22 cellular contexts compared by ENCODE assay signal in the genomic region with DNA sequence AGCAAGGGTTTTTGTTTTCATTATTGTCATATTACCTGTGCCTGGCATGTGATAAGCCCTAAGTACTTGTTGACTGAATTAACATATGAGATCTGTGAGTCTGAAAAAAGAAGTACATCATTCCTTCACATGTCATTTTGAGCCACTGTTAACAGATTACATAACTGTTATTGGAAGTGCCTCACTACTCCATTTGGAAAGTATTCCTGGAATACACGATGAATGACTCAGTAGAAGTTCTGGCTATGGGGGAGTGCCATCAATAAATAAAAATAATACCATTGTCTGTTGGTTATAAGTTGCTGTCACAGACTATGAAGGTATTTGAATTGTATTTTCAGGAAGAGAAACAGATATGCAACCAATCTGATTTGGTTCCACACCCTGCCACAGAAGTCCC. TPM values are rescaled to one million over a fixed set of nuclear protein-coding genes. Genes with fewer than 3 reads are reported as not detected.
DNase-seq lines count a peak whose midpoint lies in the region; TF ChIP-seq lines count a peak whose summit lies in the region.
"Had no signal": no experiment of that assay in that cellular context is flagged by ENCODE, and none has a peak within 500 bp of the region (broad histone marks: within the 10 kb centered on the region; RNA-seq: fewer than 3 reads in every experiment).

No MANE protein-coding gene starts in this region.

- H2AFZ ChIP-seq in neural progenitor cell (replicated peaks), result no peak overlapping the region

- H3K27me3 ChIP-seq in skeletal muscle tissue (ENCODE audit: control insufficient read depth in 3 of 3, insufficient read depth in 3 of 3, low read length in 3 of 3) (no peaks in the 10 kb centered on the region), neural progenitor cell (no peaks in the 10 kb centered on the region)
- H3K27me3 ChIP-seq: SJSA1 had no signal

- TF ChIP-seq CTCF in HFFc6 (IDR thresholded peaks at IDR 0.05) (no peak), fibroblast of villous mesenchyme (IDR thresholded peaks at IDR 0.05; ENCODE audit: insufficient read depth, low read depth, low read length) (no peak), neural progenitor cell (IDR thresholded peaks at IDR 0.05) (no peak)

- H3K4me3 ChIP-seq in fibroblast of villous mesenchyme (ENCODE audit: low read depth, low read length) (no peak overlapping the region), skeletal muscle tissue (ENCODE audit: low read length in 3 of 3) (no peak overlapping the region), neural progenitor cell (no peak overlapping the region)
- H3K4me3 ChIP-seq: SJSA1, smooth muscle cell had no signal

- H3K27ac ChIP-seq in skeletal muscle tissue (ENCODE audit: low read depth, low read length) (peak overlapping the region; percentile 88), neural progenitor cell (no peak overlapping the region)
- H3K27ac ChIP-seq: epithelial cell of prostate, SJSA1 had no signal

- H3K9me3 ChIP-seq in skeletal muscle tissue (ENCODE audit: control insufficient read depth in 3 of 3, low read length in 3 of 3) (no peaks in the 10 kb centered on the region), neural progenitor cell (ENCODE audit: low read depth) (no peaks in the 10 kb centered on the region)
- H3K9me3 ChIP-seq: SJSA1 had no signal

- no peak overlapping the region for H3K4me2 ChIP-seq in neural progenitor cell
- H3K4me2 ChIP-seq: smooth muscle cell had no signal

- H3K36me3 Mint-ChIP-seq in HFFc6 (ENCODE audit: low read depth) (no peaks in the 10 kb centered on the region), neural progenitor cell (no peaks in the 10 kb centered on the region)
- H3K36me3 Mint-ChIP-seq in activated CD4-positive, alpha-beta memory T cell treated with anti-CD3 and anti-CD28 coated beads, Interleukin-2, amount 10 ng/mL, durations not matched to agents 7 days and 5 days (ENCODE audit: low read depth), result no peaks in the 10 kb centered on the region
- H3K36me3 Mint-ChIP-seq: activated naive CD8-positive, alpha-beta T cell treated with anti-CD3 and anti-CD28 coated beads, Interleukin-2, amount 10 ng/mL, durations not matched to agents 7 days and 5 days; type B pancreatic cell had no signal

- peaks cover 0 to 5% (median 0%) of the 10 kb centered on the region in 3 donors for H3K36me3 ChIP-seq in skeletal muscle tissue (ENCODE audit: control insufficient read depth in 3 of 3, insufficient read depth in 3 of 3, low read length in 3 of 3)
- peaks cover 6% of the 10 kb centered on the region for H3K36me3 ChIP-seq in neural progenitor cell
- H3K36me3 ChIP-seq: SJSA1 had no signal

- peaks cover 19 to 29% (median 22%) of the 10 kb centered on the region in 3 donors for H3K4me1 ChIP-seq in skeletal muscle tissue (ENCODE audit: control insufficient read depth in 3 of 3, insufficient read depth in 3 of 3, low read length in 3 of 3)
- H3K4me1 ChIP-seq in neural progenitor cell, result no peaks in the 10 kb centered on the region

- POLR2A ChIA-PET in activated CD4-positive, alpha-beta memory T cell treated with anti-CD3 and anti-CD28 coated beads, Interleukin-2, amount 10 ng/mL, durations not matched to agents 7 days and 5 days (lab: Charles Lee), result no interaction called here

- no peak overlapping the region for H3K27ac Mint-ChIP-seq in HFFc6
- H3K27ac Mint-ChIP-seq in activated CD4-positive, alpha-beta memory T cell treated with anti-CD3 and anti-CD28 coated beads, Interleukin-2, amount 10 ng/mL, durations not matched to agents 7 days and 5 days, result no peak overlapping the region
- no peak overlapping the region for H3K27ac Mint-ChIP-seq in neural progenitor cell
- H3K27ac Mint-ChIP-seq: activated CD4-positive, alpha-beta T cell treated with anti-CD3 and anti-CD28 coated beads, Interleukin-2, amount 10 ng/mL, durations not matched to agents 24 days and 14 days; activated naive CD8-positive, alpha-beta T cell treated with anti-CD3 and anti-CD28 coated beads, Interleukin-2, amount 10 ng/mL, durations not matched to agents 7 days and 5 days; activated T-helper 17 cell treated with anti-CD3 and anti-CD28 coated beads, Interleukin-2, amount 50 U/mL, for 72 hours; progenitor cell of endocrine pancreas; stimulated activated naive CD8-positive, alpha-beta T cell treated with anti-CD3 and anti-CD28 coated beads, Interleukin-15, Interleukin-2, amounts not matched to agents 100 ng/mL and 50 ng/mL, for 24 hours; T-helper 17 cell; type B pancreatic cell had no signal

- H3K4me3 Mint-ChIP-seq in HFFc6 (no peak overlapping the region), neural progenitor cell (no peak overlapping the region)
- no peak overlapping the region for H3K4me3 Mint-ChIP-seq in activated CD4-positive, alpha-beta memory T cell treated with anti-CD3 and anti-CD28 coated beads, Interleukin-2, amount 10 ng/mL, durations not matched to agents 7 days and 5 days
- H3K4me3 Mint-ChIP-seq: activated CD4-positive, alpha-beta T cell treated with anti-CD3 and anti-CD28 coated beads, Interleukin-2, amount 10 ng/mL, durations not matched to agents 24 days and 14 days; activated naive CD8-positive, alpha-beta T cell treated with anti-CD3 and anti-CD28 coated beads, Interleukin-2, amount 10 ng/mL, durations not matched to agents 7 days and 5 days; activated T-helper 17 cell treated with anti-CD3 and anti-CD28 coated beads, Interleukin-2, amount 50 U/mL, for 72 hours; stimulated activated naive CD8-positive, alpha-beta T cell treated with anti-CD3 and anti-CD28 coated beads, Interleukin-15, Interleukin-2, amounts not matched to agents 100 ng/mL and 50 ng/mL, for 24 hours; T-helper 17 cell; type B pancreatic cell had no signal

- peak overlapping the region in 1 of 3 donors; percentile 27 for H3K9ac ChIP-seq in skeletal muscle tissue (ENCODE audit: low read depth in 1 of 3, low read length in 3 of 3)
- H3K9ac ChIP-seq in neural progenitor cell, result no peak overlapping the region

- H3K79me2 ChIP-seq in neural progenitor cell (ENCODE audit: low read depth), result no peaks in the 10 kb centered on the region

- no peaks in the 10 kb centered on the region for H3F3A ChIP-seq in neural progenitor cell (ENCODE audit: low read depth)

- H3K9me3 Mint-ChIP-seq in HFFc6 (no peaks in the 10 kb centered on the region), neural progenitor cell (no peaks in the 10 kb centered on the region)
- no peaks in the 10 kb centered on the region for H3K9me3 Mint-ChIP-seq in activated CD4-positive, alpha-beta memory T cell treated with anti-CD3 and anti-CD28 coated beads, Interleukin-2, amount 10 ng/mL, durations not matched to agents 7 days and 5 days
- H3K9me3 Mint-ChIP-seq: activated CD4-positive, alpha-beta T cell treated with anti-CD3 and anti-CD28 coated beads, Interleukin-2, amount 10 ng/mL, durations not matched to agents 24 days and 14 days; activated naive CD8-positive, alpha-beta T cell treated with anti-CD3 and anti-CD28 coated beads, Interleukin-2, amount 10 ng/mL, durations not matched to agents 7 days and 5 days; activated T-helper 17 cell treated with anti-CD3 and anti-CD28 coated beads, Interleukin-2, amount 50 U/mL, for 72 hours; stimulated activated naive CD8-positive, alpha-beta T cell treated with anti-CD3 and anti-CD28 coated beads, Interleukin-15, Interleukin-2, amounts not matched to agents 100 ng/mL and 50 ng/mL, for 24 hours; type B pancreatic cell had no signal

- H3K4me1 Mint-ChIP-seq in HFFc6 (ENCODE audit: low read depth), result peaks cover 10% of the 10 kb centered on the region
- H3K4me1 Mint-ChIP-seq in activated CD4-positive, alpha-beta memory T cell treated with anti-CD3 and anti-CD28 coated beads, Interleukin-2, amount 10 ng/mL, durations not matched to agents 7 days and 5 days, result no peaks in the 10 kb centered on the region
- H3K4me1 Mint-ChIP-seq in neural progenitor cell, result no peaks in the 10 kb centered on the region
- H3K4me1 Mint-ChIP-seq: activated CD4-positive, alpha-beta T cell treated with anti-CD3 and anti-CD28 coated beads, Interleukin-2, amount 10 ng/mL, durations not matched to agents 24 days and 14 days; activated naive CD8-positive, alpha-beta T cell treated with anti-CD3 and anti-CD28 coated beads, Interleukin-2, amount 10 ng/mL, durations not matched to agents 7 days and 5 days; activated T-helper 17 cell treated with anti-CD3 and anti-CD28 coated beads, Interleukin-2, amount 50 U/mL, for 72 hours; T-helper 17 cell had no signal

- no peaks in the 10 kb centered on the region for H4K20me1 ChIP-seq in neural progenitor cell (ENCODE audit: low read depth)

- DNase-seq in CD1c-positive myeloid dendritic cell (ENCODE audit: extremely low spot score) (peak; percentile 28), HFFc6 (peak; percentile 28), fibroblast of villous mesenchyme (ENCODE audit: low read depth) (peak; percentile 30), NCI-H1930 (lab: John Stamatoyannopoulos, UW) (no peak), neural progenitor cell (ENCODE audit: low spot score) (no peak)
- no peak for DNase-seq in activated CD4-positive, alpha-beta memory T cell treated with anti-CD3 and anti-CD28 coated beads, Interleukin-2, amount 10 ng/mL, durations not matched to agents 7 days and 5 days
- DNase-seq: activated naive CD8-positive, alpha-beta T cell treated with anti-CD3 and anti-CD28 coated beads, Interleukin-2, amount 10 ng/mL, durations not matched to agents 7 days and 5 days; C1 segment of cervical spinal cord; H7; NCI-H1694 treated with DMSO at 0.1 percent for 48 hours; NCI-H2227 treated with DMSO at 0.1 percent for 48 hours; stimulated activated CD4-positive, alpha-beta T cell treated with anti-CD3 and anti-CD28 coated beads, Interleukin-4, amount 100 ng/mL, for 24 hours; T-helper 17 cell had no signal

- CTCF ChIA-PET in activated CD4-positive, alpha-beta memory T cell treated with anti-CD3 and anti-CD28 coated beads, Interleukin-2, amount 10 ng/mL, durations not matched to agents 7 days and 5 days (lab: Charles Lee), result no interaction called here

- H3K27me3 Mint-ChIP-seq in HFFc6 (ENCODE audit: insufficient read depth), result peaks cover 2% of the 10 kb centered on the region; the same call in 1 of the 2 replicates
- peaks cover 2% of the 10 kb centered on the region for H3K27me3 Mint-ChIP-seq in activated CD4-positive, alpha-beta memory T cell treated with anti-CD3 and anti-CD28 coated beads, Interleukin-2, amount 10 ng/mL, durations not matched to agents 7 days and 5 days
- H3K27me3 Mint-ChIP-seq in neural progenitor cell (ENCODE audit: insufficient read depth, low read depth), result no peaks in the 10 kb centered on the region
- H3K27me3 Mint-ChIP-seq: activated T-helper 17 cell treated with anti-CD3 and anti-CD28 coated beads, Interleukin-2, amount 50 U/mL, for 72 hours; progenitor cell of endocrine pancreas; stimulated activated naive CD8-positive, alpha-beta T cell treated with anti-CD3 and anti-CD28 coated beads, Interleukin-15, Interleukin-2, amounts not matched to agents 100 ng/mL and 50 ng/mL, for 24 hours; T-helper 17 cell; type B pancreatic cell had no signal

RNA-seq across cellular contexts. Expression of gene NIPSNAP3B, which starts 12.9 kb away (rescaled TPM):
- total RNA-seq in HFFc6 (2021; fragmentation: NEBNext Ultra II Directional; extraction: Animal tissue kit (Norgen Biotek cat#: 25700)), result under 1 TPM; 0.19 to 0.68 (median 0.40) TPM
- 0.97 and 1.3 TPM in 2 replicates for total RNA-seq in fibroblast of villous mesenchyme
- total RNA-seq in skeletal muscle tissue, result 9.9 TPM
- 1 to 10 TPM in 1 of 2 experiments, under 1 TPM in 1; 0.28 to 1.5 TPM for total RNA-seq in activated CD4-positive, alpha-beta memory T cell treated with anti-CD3 and anti-CD28 coated beads, Interleukin-2, amount 10 ng/mL, durations not matched to agents 7 days and 5 days
- 1.3 and 2.1 TPM in 2 replicates for total RNA-seq in neural progenitor cell (ENCODE audit: low replicate concordance)

RNA-seq across cellular contexts. Expression of gene NIPSNAP3A, which starts 29.3 kb away (rescaled TPM):
- total RNA-seq in HFFc6 (2021; fragmentation: NEBNext Ultra II Directional; extraction: Animal tissue kit (Norgen Biotek cat#: 25700)), result 10 to 100 TPM; 11.5 to 17.0 (median 14.6) TPM
- total RNA-seq in fibroblast of villous mesenchyme (40.6 and 51.4 TPM in 2 replicates), skeletal muscle tissue (45.4 TPM), neural progenitor cell (ENCODE audit: low replicate concordance) (31.9 and 55.3 TPM in 2 replicates)
- total RNA-seq in activated CD4-positive, alpha-beta memory T cell treated with anti-CD3 and anti-CD28 coated beads, Interleukin-2, amount 10 ng/mL, durations not matched to agents 7 days and 5 days, result 10 to 100 TPM; 14.0 to 17.1 TPM

Comparison
In these comparisons a context has a peak if more than half of its experiments do, and no peak if none do; other contexts are left out.
1. DNase-seq: peak in CD1c-positive myeloid dendritic cell (single experiment), HFFc6 (single experiment) and fibroblast of villous mesenchyme (single experiment); none in NCI-H1930 (0 of 2), activated CD4-positive, alpha-beta memory T cell treated with anti-CD3 and anti-CD28 coated beads, Interleukin-2, amount 10 ng/mL, durations not matched to agents 7 days and 5 days (single experiment) and neural progenitor cell (single experiment).